In the genomic region with DNA sequence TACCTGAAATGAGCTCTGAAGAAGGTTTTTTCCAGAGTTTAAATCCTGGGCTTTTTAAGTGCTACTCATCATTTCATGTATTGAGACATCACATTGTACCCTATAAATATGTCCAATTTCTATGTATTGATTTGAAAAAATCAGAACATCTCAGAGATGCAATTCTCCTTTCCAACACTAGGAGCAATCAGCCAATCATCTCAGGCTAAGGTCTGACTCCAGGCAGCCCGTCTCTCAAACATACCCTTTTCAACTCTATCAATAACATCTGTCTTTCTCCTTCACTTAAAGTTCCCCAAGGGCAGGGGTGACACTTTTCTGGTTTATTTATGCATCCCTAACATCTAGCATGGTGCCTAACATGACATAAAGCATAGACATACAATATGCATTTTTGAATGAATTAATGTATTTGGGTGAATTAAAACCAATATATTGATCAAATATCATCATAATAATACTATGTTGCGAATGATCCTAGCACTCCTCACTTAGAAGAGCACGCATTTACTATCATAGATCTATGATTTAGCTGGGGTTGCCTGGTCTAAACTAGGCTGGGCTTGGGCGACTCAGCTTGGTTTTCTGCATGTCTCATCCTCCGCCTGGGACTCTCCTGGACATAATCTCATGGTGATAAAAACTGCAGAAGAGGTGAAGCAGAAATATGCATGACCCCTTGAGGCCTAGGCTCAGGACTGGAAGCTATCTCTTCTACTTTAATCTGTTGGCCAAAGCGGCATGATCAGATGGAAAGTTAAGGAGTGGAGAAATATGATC, we compare ENCODE assay signal across 12 cellular contexts. TPM values are rescaled to one million over a fixed set of nuclear protein-coding genes. Genes with fewer than 3 reads are reported as not detected.
DNase-seq lines count a peak whose midpoint lies in the region; ATAC-seq and TF ChIP-seq lines count a peak whose summit lies in the region.
"Had no signal": no experiment of that assay in that cellular context is flagged by ENCODE, and none has a peak within 500 bp of the region (broad histone marks: within the 10 kb centered on the region; RNA-seq: fewer than 3 reads in every experiment).

No MANE protein-coding gene starts in this region.

- BruUV-seq in IMR-90 (replicated peaks; lab: Mats Ljungman, UMichigan), result no TSS peak

- CTCF ChIA-PET in IMR-90 (lab: Yijun Ruan, JAX), result no interaction called here

- no peak overlapping the region for H4K8ac ChIP-seq in IMR-90 (ENCODE audit: low read depth in 2 of 2, low read length in 2 of 2)

- no peak for DNase-seq in GM12864 (ENCODE audit: low read depth)
- no peak for DNase-seq in IMR-90
- DNase-seq in brain microvascular endothelial cell, result no peak
- DNase-seq in GM19238 (ENCODE audit: insufficient read length, low spot score), result no peak
- no peak for DNase-seq in nucleus accumbens (lab: John Stamatoyannopoulos, UW)
- no peak for DNase-seq in stimulated activated CD8-positive, alpha-beta memory T cell treated with anti-CD3 and anti-CD28 coated beads, Interleukin-4, amount 100 ng/mL, for 48 hours
- DNase-seq: activated CD4-positive, CD25-positive, alpha-beta regulatory T cell; activated naive CD4-positive, alpha-beta T cell treated with anti-CD3 and anti-CD28 coated beads for 36 hours; kidney; RPMI8226 had no signal

- H2AK9ac ChIP-seq in IMR-90 (replicated peaks; ENCODE audit: low read depth, low read length, poor library complexity), result no peak overlapping the region

- no peak overlapping the region for H2BK20ac ChIP-seq in IMR-90 (ENCODE audit: low read depth, low read length)

- H3K27ac Mint-ChIP-seq in nephron, result peak overlapping the region in 2 of 3 experiments; percentile 61 to 74
- H3K27ac Mint-ChIP-seq: activated naive CD4-positive, alpha-beta T cell treated with anti-CD3 and anti-CD28 coated beads for 36 hours had no signal

- no peak overlapping the region for H4K5ac ChIP-seq in IMR-90 (ENCODE audit: low read depth, low read length)

- H3K4me3 ChIP-seq in GM12864 (ENCODE audit: low read depth, low read length) (no peak overlapping the region), IMR-90 (ENCODE audit: insufficient read depth, low read depth, low read length) (no peak overlapping the region), brain microvascular endothelial cell (ENCODE audit: low read depth, low read length) (no peak overlapping the region)

- no peak for TF ChIP-seq RAD21 in IMR-90 (IDR thresholded peaks at IDR 0.05; ENCODE audit: low read length)

- dilution Hi-C loops in IMR-90 (cut with HindIII; ENCODE audit: low sequenced_read_pairs, unreplicated experiment), result no loop called here

- H3K27ac ChIP-seq in IMR-90 (ENCODE audit: insufficient read depth, low read length) (no peak overlapping the region), brain microvascular endothelial cell (no peak overlapping the region)
- H3K27ac ChIP-seq: parathyroid adenoma had no signal

- H2AFZ ChIP-seq in IMR-90 (replicated peaks; ENCODE audit: low read length, poor library complexity), result no peak overlapping the region
- H2AFZ ChIP-seq: parathyroid adenoma had no signal

- peaks cover 28% of the 10 kb centered on the region for H3K4me1 Mint-ChIP-seq in nephron

- no peak overlapping the region for H4K91ac ChIP-seq in IMR-90 (ENCODE audit: insufficient read depth, low read depth, low read length)

- H3K79me1 ChIP-seq in IMR-90 (ENCODE audit: low read depth in 1 of 2, low read length in 2 of 2), result peaks cover 10 to 19% of the 10 kb centered on the region in 2 experiments

- no CpG with 5 or more reads among the region's 6 CpGs for WGBS in IMR-90 (ENCODE audit: extremely low coverage in 2 of 2, insufficient read length in 1 of 2), 2 experiments

- peak overlapping the region in 2 of 3 experiments; percentile 49 to 70 for H3K4me3 Mint-ChIP-seq in nephron
- H3K4me3 Mint-ChIP-seq: activated naive CD4-positive, alpha-beta T cell treated with anti-CD3 and anti-CD28 coated beads for 36 hours had no signal

- H3K4ac ChIP-seq in IMR-90 (ENCODE audit: low read depth, low read length), result no peak overlapping the region

- H3K9me3 Mint-ChIP-seq in nephron, result no peaks in the 10 kb centered on the region
- H3K9me3 Mint-ChIP-seq: activated naive CD4-positive, alpha-beta T cell treated with anti-CD3 and anti-CD28 coated beads for 36 hours had no signal

- H3K4me1 ChIP-seq in IMR-90 (ENCODE audit: control insufficient read depth, insufficient read depth, low read length), result peaks cover 8% of the 10 kb centered on the region
- H3K4me1 ChIP-seq: parathyroid adenoma had no signal

- no peak overlapping the region for H3K56ac ChIP-seq in IMR-90 (ENCODE audit: extremely low read depth, insufficient read depth, low read length)

- no peaks in the 10 kb centered on the region for H3K9me3 ChIP-seq in IMR-90 (ENCODE audit: control insufficient read depth, insufficient read depth, low read length)

- H2AK5ac ChIP-seq in IMR-90 (ENCODE audit: low read depth, low read length), result no peak overlapping the region

- no peaks in the 10 kb centered on the region for H4K20me1 ChIP-seq in IMR-90 (ENCODE audit: insufficient read depth, low read length)

- TF ChIP-seq POLR2A in IMR-90 (IDR thresholded peaks at IDR 0.05; ENCODE audit: low read depth, low read length), result no peak

- POLR2A ChIA-PET in IMR-90 (lab: Charles Lee; ENCODE audit: unreplicated experiment), result no interaction called here

- H3K9ac ChIP-seq in IMR-90 (ENCODE audit: low read depth, low read length), result no peak overlapping the region
- H3K9ac ChIP-seq: parathyroid adenoma had no signal

- no peak overlapping the region for H3K4me2 ChIP-seq in IMR-90 (ENCODE audit: low read depth, low read length)

- no peak overlapping the region for H3K18ac ChIP-seq in IMR-90 (ENCODE audit: low read depth, low read length)

- TF ChIP-seq CTCF in GM12864 (IDR thresholded peaks at IDR 0.05; ENCODE audit: low read depth, low read length, missing control alignments) (peak; percentile 44), IMR-90 (conservative IDR thresholded peaks at IDR 0.05; ENCODE audit: low read depth, low read length) (peak; percentile 11; the same call in 1 of the 2 replicates), brain microvascular endothelial cell (IDR thresholded peaks at IDR 0.05; ENCODE audit: low read depth, low read length, missing control alignments) (peak; percentile 54), nephron (IDR thresholded peaks at IDR 0.05; ENCODE audit: unreplicated experiment in 3 of 3) (peak; percentile 28 to 41 (median 35))

- in situ Hi-C loops in IMR-90 (cut with MboI; ENCODE audit: low sequenced_read_pairs) (no loop called here), brain microvascular endothelial cell (cut with HindIII; ENCODE audit: low pct_ligation_motif_present, low sequenced_read_pairs) (no loop called here)

- no peak overlapping the region for H2BK5ac ChIP-seq in IMR-90 (ENCODE audit: low read depth, low read length, poor library complexity, severe bottlenecking)

- intact Hi-C loops in IMR-90 (cut with micrococcal nuclease), result loop anchor here (10.0 kb wide), 1 partner anchor 548 kb away; no protein-coding TSS in a partner anchor

- ATAC-seq in IMR-90 (ENCODE audit: low read depth), result no peak

- H3K36me3 Mint-ChIP-seq in nephron (ENCODE audit: low read depth), result no peaks in the 10 kb centered on the region

- no peak overlapping the region for H2BK15ac ChIP-seq in IMR-90 (ENCODE audit: low read depth, low read length)

- H3K23ac ChIP-seq in IMR-90 (ENCODE audit: low read depth, low read length), result no peak overlapping the region

- no peaks in the 10 kb centered on the region for H3K36me3 ChIP-seq in IMR-90 (ENCODE audit: control insufficient read depth, insufficient read depth, low read length)
- no peaks in the 10 kb centered on the region for H3K36me3 ChIP-seq in brain microvascular endothelial cell (replicated peaks)

- H3K9me1 ChIP-seq in IMR-90 (ENCODE audit: insufficient read depth, low read length), result peaks cover 4% of the 10 kb centered on the region; the same call in 1 of the 2 replicates

- no peak overlapping the region for H3K14ac ChIP-seq in IMR-90 (replicated peaks; ENCODE audit: low read depth, low read length)

- peaks cover 12% of the 10 kb centered on the region for H3K27me3 Mint-ChIP-seq in nephron (ENCODE audit: low read depth)

- no peaks in the 10 kb centered on the region for H3K27me3 ChIP-seq in IMR-90 (ENCODE audit: control insufficient read depth, insufficient read depth, low read length)
- no peaks in the 10 kb centered on the region for H3K27me3 ChIP-seq in brain microvascular endothelial cell (replicated peaks)

- no peak overlapping the region for H2BK120ac ChIP-seq in IMR-90 (ENCODE audit: low read depth, low read length)

TF ChIP-seq in IMR-90, 13 proteins besides CTCF, POLR2A, EP300 and RAD21 (continues in another document):
- TF ChIP-seq, protein P1, sequence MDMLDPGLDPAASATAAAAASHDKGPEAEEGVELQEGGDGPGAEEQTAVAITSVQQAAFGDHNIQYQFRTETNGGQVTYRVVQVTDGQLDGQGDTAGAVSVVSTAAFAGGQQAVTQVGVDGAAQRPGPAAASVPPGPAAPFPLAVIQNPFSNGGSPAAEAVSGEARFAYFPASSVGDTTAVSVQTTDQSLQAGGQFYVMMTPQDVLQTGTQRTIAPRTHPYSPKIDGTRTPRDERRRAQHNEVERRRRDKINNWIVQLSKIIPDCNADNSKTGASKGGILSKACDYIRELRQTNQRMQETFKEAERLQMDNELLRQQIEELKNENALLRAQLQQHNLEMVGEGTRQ (IDR thresholded peaks at IDR 0.05; ENCODE audit: low read depth, low read length), result no peak
- TF ChIP-seq SMC3 (IDR thresholded peaks at IDR 0.05; ENCODE audit: low read depth, low read length) (no peak), BHLHE40 (IDR thresholded peaks at IDR 0.05; ENCODE audit: low read depth, low read length) (no peak), MXI1 (IDR thresholded peaks at IDR 0.05; ENCODE audit: borderline replicate concordance, low read depth, low read length) (no peak), FOS (IDR thresholded peaks at IDR 0.05; ENCODE audit: low read depth, low read length) (no peak), RCOR1 (IDR thresholded peaks at IDR 0.05; ENCODE audit: insufficient replicate concordance, low read length) (no peak), CHD1 (IDR thresholded peaks at IDR 0.05; ENCODE audit: low read depth, low read length) (no peak), NFE2L2 (IDR thresholded peaks at IDR 0.05; ENCODE audit: low read depth, low read length) (no peak)
- TF ChIP-seq, protein P2, sequence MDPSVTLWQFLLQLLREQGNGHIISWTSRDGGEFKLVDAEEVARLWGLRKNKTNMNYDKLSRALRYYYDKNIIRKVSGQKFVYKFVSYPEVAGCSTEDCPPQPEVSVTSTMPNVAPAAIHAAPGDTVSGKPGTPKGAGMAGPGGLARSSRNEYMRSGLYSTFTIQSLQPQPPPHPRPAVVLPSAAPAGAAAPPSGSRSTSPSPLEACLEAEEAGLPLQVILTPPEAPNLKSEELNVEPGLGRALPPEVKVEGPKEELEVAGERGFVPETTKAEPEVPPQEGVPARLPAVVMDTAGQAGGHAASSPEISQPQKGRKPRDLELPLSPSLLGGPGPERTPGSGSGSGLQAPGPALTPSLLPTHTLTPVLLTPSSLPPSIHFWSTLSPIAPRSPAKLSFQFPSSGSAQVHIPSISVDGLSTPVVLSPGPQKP (IDR thresholded peaks at IDR 0.05; ENCODE audit: borderline replicate concordance, low read depth, low read length), result no peak

RNA-seq across cellular contexts. Expression of a gene that starts 5.2 kb away (rescaled TPM):
- 395 and 601 TPM in 2 replicates for total RNA-seq in IMR-90 (2012; rRNA removed)
- polyA plus RNA-seq in IMR-90 (2012; rRNA removed), result 235 and 266 TPM in 2 replicates
- polyA plus RNA-seq in IMR-90 (2012; cell fraction: cytosol; rRNA removed), result 335 and 358 TPM in 2 replicates
- polyA plus RNA-seq in IMR-90 (2012; cell fraction: nucleus; rRNA removed; ENCODE audit: low replicate concordance), result 145 and 223 TPM in 2 replicates
- total RNA-seq: activated naive CD4-positive, alpha-beta T cell treated with anti-CD3 and anti-CD28 coated beads for 36 hours had no signal
